ENCODE assay signal across 13 cellular contexts in genomic region chr1:89487972-89488371, GRCh38. TPM values are rescaled to one million over a fixed set of nuclear protein-coding genes. Genes with fewer than 3 reads are reported as not detected.
DNase-seq lines count a peak whose midpoint lies in the region; ATAC-seq and TF ChIP-seq lines count a peak whose summit lies in the region.
"Had no signal": no experiment of that assay in that cellular context is flagged by ENCODE, and none has a peak within 500 bp of the region (broad histone marks: within the 10 kb centered on the region; RNA-seq: fewer than 3 reads in every experiment).

No MANE protein-coding gene starts in this region.

- peaks cover 41% of the 10 kb centered on the region for H3K4me1 Mint-ChIP-seq in activated T-helper 2 cell treated with anti-CD3 and anti-CD28 coated beads, Interferon-gamma antibody, Interleukin-2, Interleukin-4, amounts not matched to agents 10 μg/mL and 5 μg/mL and 100 μg/mL, durations not matched to agents 14 hours and 24 hours and 36 hours (ENCODE audit: low read depth)
- no peaks in the 10 kb centered on the region for H3K4me1 Mint-ChIP-seq in chondrocyte (ENCODE audit: low read depth)
- H3K4me1 Mint-ChIP-seq: activated B cell treated with CpG ODN at 0.5 μM for 24 hours, nephron progenitor cell had no signal

- TF ChIP-seq CTCF in chondrocyte (IDR thresholded peaks at IDR 0.05) (no peak), GM10248 (IDR thresholded peaks at IDR 0.05; ENCODE audit: control extremely low read depth, extremely low read depth, low read depth, missing control alignments) (no peak)

- CTCF ChIA-PET in GM10248 (lab: Yijun Ruan, JAX): interaction anchor here (1.1 to 1.6 kb wide), 3 partner anchors 31 to 276 kb away, joined by 3 to 7 read pairs (median 4); no protein-coding TSS in a partner anchor

- peak overlapping the region; percentile 50 for H3K27ac Mint-ChIP-seq in activated T-helper 2 cell treated with anti-CD3 and anti-CD28 coated beads, Interferon-gamma antibody, Interleukin-2, Interleukin-4, amounts not matched to agents 10 μg/mL and 5 μg/mL and 100 μg/mL, durations not matched to agents 14 hours and 24 hours and 36 hours
- no peak overlapping the region for H3K27ac Mint-ChIP-seq in chondrocyte (ENCODE audit: unreplicated experiment)
- H3K27ac Mint-ChIP-seq: activated B cell treated with CpG ODN at 0.5 μM for 24 hours, nephron progenitor cell had no signal

- ATAC-seq in GM18498 (IDR thresholded peaks at IDR 0.05; ENCODE audit: unreplicated experiment): peak; percentile 64
- ATAC-seq in GM19351 (IDR thresholded peaks at IDR 0.05; ENCODE audit: unreplicated experiment): peak; percentile 80

- peaks cover 8% of the 10 kb centered on the region for H3K36me3 Mint-ChIP-seq in activated T-helper 2 cell treated with anti-CD3 and anti-CD28 coated beads, Interferon-gamma antibody, Interleukin-2, Interleukin-4, amounts not matched to agents 10 μg/mL and 5 μg/mL and 100 μg/mL, durations not matched to agents 14 hours and 24 hours and 36 hours (ENCODE audit: low read depth)
- no peaks in the 10 kb centered on the region for H3K36me3 Mint-ChIP-seq in chondrocyte (ENCODE audit: low read depth)

- POLR2A ChIA-PET in GM10248 (lab: Yijun Ruan, JAX): no interaction called here

- intact Hi-C loops in activated T-helper 2 cell treated with anti-CD3 and anti-CD28 coated beads, Interferon-gamma antibody, Interleukin-2, Interleukin-4, amounts not matched to agents 10 μg/mL and 5 μg/mL and 100 μg/mL, durations not matched to agents 14 hours and 24 hours and 36 hours (cut with micrococcal nuclease): loop anchor here (2.0 kb wide), 1 partner anchor 29 kb away; no protein-coding TSS in a partner anchor

- in situ Hi-C loops in KBM-7 (cut with MboI; ENCODE audit: low pct_unique_long_range_greater_than_20kb, low sequenced_read_pairs): no loop called here

- peaks cover 19% of the 10 kb centered on the region for H3K9me3 Mint-ChIP-seq in activated T-helper 2 cell treated with anti-CD3 and anti-CD28 coated beads, Interferon-gamma antibody, Interleukin-2, Interleukin-4, amounts not matched to agents 10 μg/mL and 5 μg/mL and 100 μg/mL, durations not matched to agents 14 hours and 24 hours and 36 hours
- H3K9me3 Mint-ChIP-seq in chondrocyte (ENCODE audit: low read depth): peaks cover 3% of the 10 kb centered on the region
- H3K9me3 Mint-ChIP-seq: activated B cell treated with CpG ODN at 0.5 μM for 24 hours had no signal

- DNase-seq in KBM-7: peak; percentile 46
- DNase-seq in activated T-helper 2 cell treated with anti-CD3 and anti-CD28 coated beads, Interferon-gamma antibody, Interleukin-2, Interleukin-4, amounts not matched to agents 10 μg/mL and 5 μg/mL and 100 μg/mL, durations not matched to agents 14 hours and 24 hours and 36 hours (ENCODE audit: low spot score): no peak
- no peak for DNase-seq in NCI-H1694 (lab: John Stamatoyannopoulos, UW)
- DNase-seq in chondrocyte (ENCODE audit: low spot score): no peak
- DNase-seq in GM10248 (ENCODE audit: extremely low spot score): no peak
- DNase-seq: activated B cell treated with CpG ODN at 0.5 μM for 24 hours, DMS79, GM23248, NCI-H1092 treated with DMSO at 0.1 percent for 48 hours, NCI-H446, nephron progenitor cell had no signal

- H3K4me3 Mint-ChIP-seq in activated T-helper 2 cell treated with anti-CD3 and anti-CD28 coated beads, Interferon-gamma antibody, Interleukin-2, Interleukin-4, amounts not matched to agents 10 μg/mL and 5 μg/mL and 100 μg/mL, durations not matched to agents 14 hours and 24 hours and 36 hours (ENCODE audit: low read depth): no peak overlapping the region
- H3K4me3 Mint-ChIP-seq in chondrocyte (ENCODE audit: unreplicated experiment): no peak overlapping the region
- H3K4me3 Mint-ChIP-seq: activated B cell treated with CpG ODN at 0.5 μM for 24 hours, nephron progenitor cell had no signal

- no peaks in the 10 kb centered on the region for H3K27me3 Mint-ChIP-seq in activated T-helper 2 cell treated with anti-CD3 and anti-CD28 coated beads, Interferon-gamma antibody, Interleukin-2, Interleukin-4, amounts not matched to agents 10 μg/mL and 5 μg/mL and 100 μg/mL, durations not matched to agents 14 hours and 24 hours and 36 hours (ENCODE audit: low read depth)
- H3K27me3 Mint-ChIP-seq in chondrocyte (ENCODE audit: low read depth): peaks cover 16% of the 10 kb centered on the region

RNA-seq across cellular contexts. Expression of gene LRRC8B, which starts 36.7 kb away (rescaled TPM):
- 48.2 and 48.7 TPM in 2 replicates for total RNA-seq in activated T-helper 2 cell treated with anti-CD3 and anti-CD28 coated beads, Interferon-gamma antibody, Interleukin-2, Interleukin-4, amounts not matched to agents 10 μg/mL and 5 μg/mL and 100 μg/mL, durations not matched to agents 14 hours and 24 hours and 36 hours
- total RNA-seq in chondrocyte: 1.2 to 3.2 TPM (median 1.5 TPM) in 3 replicates

Comparison
In these comparisons a context has a peak if more than half of its experiments do, and no peak if none do; other contexts are left out.
1. RNA of gene LRRC8B, which starts 36.7 kb away (total RNA-seq): 48.2 to 48.7 TPM in activated T-helper 2 cell treated with anti-CD3 and anti-CD28 coated beads, Interferon-gamma antibody, Interleukin-2, Interleukin-4, amounts not matched to agents 10 μg/mL and 5 μg/mL and 100 μg/mL, durations not matched to agents 14 hours and 24 hours and 36 hours; 1.2 to 3.2 TPM in chondrocyte; every median in the first group is over 10 times any median in the second.